In the genomic region with DNA sequence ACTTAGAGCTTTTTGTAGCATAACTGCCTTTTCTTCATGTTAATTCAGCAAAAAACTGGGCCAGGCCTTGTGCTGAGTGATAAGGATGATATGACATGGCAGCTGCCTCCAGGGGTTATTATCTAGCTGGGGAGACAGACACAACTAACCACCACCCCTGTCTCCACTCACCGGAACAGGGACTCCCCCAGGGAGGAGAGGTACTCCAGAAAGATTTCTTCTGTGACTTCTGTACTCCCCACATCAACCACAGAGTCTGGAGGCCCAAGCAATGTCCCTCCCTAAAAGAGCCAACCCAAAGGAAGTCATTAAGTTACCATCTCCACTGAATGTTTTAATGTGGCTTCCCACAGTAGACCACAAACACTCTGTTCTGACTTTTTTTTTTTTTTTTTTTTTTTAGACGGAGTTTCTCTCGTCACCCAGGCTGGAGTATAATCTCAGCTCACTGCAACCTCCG, we compare ENCODE assay signal across 10 cellular contexts. TPM values are rescaled to one million over a fixed set of nuclear protein-coding genes. Genes with fewer than 3 reads are reported as not detected.
DNase-seq lines count a peak whose midpoint lies in the region; ATAC-seq, FAIRE-seq and TF ChIP-seq lines count a peak whose summit lies in the region.
"Had no signal": no experiment of that assay in that cellular context is flagged by ENCODE, and none has a peak within 500 bp of the region (broad histone marks: within the 10 kb centered on the region; RNA-seq: fewer than 3 reads in every experiment).

No MANE protein-coding gene starts in this region.

- peaks cover 0 to 3% (median 0%) of the 10 kb centered on the region in 8 donors for H3K9me3 Mint-ChIP-seq in CD4-positive, alpha-beta memory T cell
- no peaks in the 10 kb centered on the region for H3K9me3 Mint-ChIP-seq in T-cell
- H3K9me3 Mint-ChIP-seq: neural crest cell had no signal

- peak; percentile 92 for FAIRE-seq in GM12878 (lab: Jason Lieb, UNC)
- no peak for FAIRE-seq in D721Med (lab: Jason Lieb, UNC)

- intact Hi-C loops in CD4-positive, alpha-beta memory T cell (cut with micrococcal nuclease), result no loop called here
- intact Hi-C loops in GM12878 (cut with micrococcal nuclease; ENCODE audit: unreplicated experiment), result no loop called here
- intact Hi-C loops in testis (cut with DNase I; ENCODE audit: low total_unique reads), result no loop called here

- DNase-seq in CD4-positive, alpha-beta memory T cell, result peak; percentile 81 to 93 (median 83)
- DNase-seq in T-cell (peak in 32 of 34 experiments; percentile 10 to 63 (median 44)), GM12878 (ENCODE audit: low read depth, low spot score) (peak; percentile 91), D721Med (ENCODE audit: insufficient read length, low spot score) (no peak), testis (no peak), superior temporal gyrus (ENCODE audit: extremely low spot score) (no peak), foreskin keratinocyte (no peak)

- no peaks in the 10 kb centered on the region for H3K9me3 ChIP-seq in CD4-positive, alpha-beta memory T cell (ENCODE audit: control insufficient read depth in 1 of 2, low read length in 2 of 2)
- H3K9me3 ChIP-seq in GM12878 (replicated peaks; ENCODE audit: control insufficient read depth, insufficient read depth, low read length), result no peaks in the 10 kb centered on the region; the same call in 2 of the 3 replicates
- H3K9me3 ChIP-seq in testis, result no peaks in the 10 kb centered on the region
- H3K9me3 ChIP-seq: BLaER1 treated with 17β-estradiol and CSF1 and Interleukin-3, amounts not matched to agents 10 nM and 100 nM had no signal

- peaks cover 0 to 2% of the 10 kb centered on the region in 2 donors for H3K27me3 Mint-ChIP-seq in CD4-positive, alpha-beta memory T cell
- no peaks in the 10 kb centered on the region for H3K27me3 Mint-ChIP-seq in T-cell

- H3K4me3 ChIP-seq in CD4-positive, alpha-beta memory T cell (ENCODE audit: low read length in 2 of 2), result no peak overlapping the region
- H3K4me3 ChIP-seq in GM12878 (no peak overlapping the region), testis (no peak overlapping the region)
- H3K4me3 ChIP-seq: BLaER1 treated with 17β-estradiol and CSF1 and Interleukin-3, amounts not matched to agents 10 nM and 100 nM had no signal

- RAD21 ChIA-PET in GM12878 (lab: Charles Lee; ENCODE audit: unreplicated experiment), result interaction anchor here (0.6 to 1.9 kb wide), 9 partner anchors 13 to 258 kb away, joined by 3 to 15 read pairs (median 4); partner anchors contain the start of genes DESI1, PMM1, POLR3H and XRCC6

- H3K4me1 ChIP-seq in CD4-positive, alpha-beta memory T cell (ENCODE audit: insufficient read depth, low read length), result peaks cover 28% of the 10 kb centered on the region
- H3K4me1 ChIP-seq in GM12878 (ENCODE audit: control insufficient read depth, insufficient read depth, low read length), result peaks cover 21% of the 10 kb centered on the region
- H3K4me1 ChIP-seq in testis, result no peaks in the 10 kb centered on the region
- peaks cover 10% of the 10 kb centered on the region for H3K4me1 ChIP-seq in foreskin keratinocyte

- peak overlapping the region; percentile 42 to 95 (median 85) for H3K27ac Mint-ChIP-seq in CD4-positive, alpha-beta memory T cell
- H3K27ac Mint-ChIP-seq in T-cell, result peak overlapping the region in 1 of 2 donors; percentile 16

- WGBS in GM12878 (ENCODE audit: insufficient coverage, insufficient replicate concordance, low lambda C conversion rate, missing lambda C conversion rate), result 5% methylated on average over 4 of the region's 4 CpGs
- WGBS in testis, 2 donors, result 69 to 74% methylated on average over 4 of the region's 4 CpGs

- no peak overlapping the region for H2AFZ ChIP-seq in GM12878 (ENCODE audit: control insufficient read depth, low read depth, low read length)

- TF ChIP-seq EP300 in GM12878 (IDR thresholded peaks at IDR 0.05; ENCODE audit: borderline replicate concordance in 1 of 2, control insufficient read depth in 1 of 2, low read depth in 2 of 2, low read length in 2 of 2), result peak in 1 of 2 experiments; percentile 79; a peak in 1 of 4 replicates

- peak overlapping the region; percentile 43 to 79 (median 58) for H3K4me3 Mint-ChIP-seq in CD4-positive, alpha-beta memory T cell
- no peak overlapping the region for H3K4me3 Mint-ChIP-seq in T-cell
- H3K4me3 Mint-ChIP-seq: neural crest cell had no signal

- no peaks in the 10 kb centered on the region for H3K27me3 ChIP-seq in CD4-positive, alpha-beta memory T cell (ENCODE audit: insufficient read depth, low read length)
- H3K27me3 ChIP-seq in GM12878 (replicated peaks in 1 of 2; ENCODE audit: control insufficient read depth in 2 of 2, insufficient read depth in 2 of 2, low read length in 1 of 2) (no peaks in the 10 kb centered on the region), testis (no peaks in the 10 kb centered on the region), foreskin keratinocyte (no peaks in the 10 kb centered on the region)

- H4K20me1 ChIP-seq in GM12878 (ENCODE audit: control insufficient read depth, insufficient read depth), result peaks cover 15% of the 10 kb centered on the region

- H3K9ac ChIP-seq in GM12878 (ENCODE audit: control insufficient read depth, insufficient read depth, low read length), result no peak overlapping the region

- peaks cover 32% of the 10 kb centered on the region for H3K36me3 ChIP-seq in CD4-positive, alpha-beta memory T cell (ENCODE audit: insufficient read depth, low read length)
- peaks cover 8 to 39% of the 10 kb centered on the region in 2 experiments for H3K36me3 ChIP-seq in GM12878 (ENCODE audit: control insufficient read depth in 2 of 2, insufficient read depth in 2 of 2, low read length in 1 of 2)
- H3K36me3 ChIP-seq in testis (ENCODE audit: low read depth, missing control alignments), result no peaks in the 10 kb centered on the region

- no peak for TF ChIP-seq RAD21 in GM12878 (IDR thresholded peaks at IDR 0.05; ENCODE audit: insufficient read depth, low read depth, low read length)

- CTCF ChIA-PET in CD4-positive, alpha-beta memory T cell (lab: Charles Lee; ENCODE audit: partially characterized antibody), result interaction anchor here (0.7 to 2.3 kb wide), 3 partner anchors 11 to 277 kb away, joined by 4 to 6 read pairs (median 5); partner anchors contain the start of gene PMM1
- CTCF ChIA-PET in T-cell (lab: Charles Lee), result interaction anchor here (0.6 to 1.5 kb wide), 5 partner anchors 13 to 326 kb away, joined by 5 to 11 read pairs (median 5); no protein-coding TSS in a partner anchor
- CTCF ChIA-PET in GM12878 (lab: Yijun Ruan, JAX), result interaction anchor here (0.7 to 2.0 kb wide), 4 partner anchors 15 to 63 kb away, joined by 3 to 12 read pairs (median 4); partner anchors contain the start of genes DESI1, PMM1 and XRCC6

- peaks cover 33 to 41% of the 10 kb centered on the region in 2 donors for H3K36me3 Mint-ChIP-seq in CD4-positive, alpha-beta memory T cell
- peaks cover 44% of the 10 kb centered on the region for H3K36me3 Mint-ChIP-seq in T-cell

- BruUV-seq in GM12878 (replicated peaks; lab: Mats Ljungman, UMichigan), result no TSS peak

- SMC1A ChIA-PET in GM12878 (lab: Charles Lee; ENCODE audit: uncharacterized antibody, unreplicated experiment), result interaction anchor here (0.6 to 4.5 kb wide), 8 partner anchors 9 to 259 kb away, joined by 3 to 22 read pairs (median 5); partner anchors contain the start of genes DESI1, PMM1 and XRCC6

- TF ChIP-seq CTCF in GM12878 (IDR thresholded peaks at IDR 0.05 in 2 of 3, conservative IDR thresholded peaks at IDR 0.05 in 1 of 3; ENCODE audit: control insufficient read depth in 2 of 3, extremely low read depth in 1 of 3, insufficient read depth in 1 of 3, low read depth in 3 of 3, low read length in 3 of 3), result no peak
- no peak for TF ChIP-seq CTCF in D721Med (IDR thresholded peaks at IDR 0.05; ENCODE audit: insufficient read depth, missing control alignments)
- TF ChIP-seq CTCF in testis (IDR thresholded peaks at IDR 0.05), result no peak
- no peak for TF ChIP-seq CTCF in foreskin keratinocyte (conservative IDR thresholded peaks at IDR 0.05)

- in situ Hi-C loops in GM12878 (cut with MboI), result no loop called here

- peak; percentile 80 for ATAC-seq in GM21786 (IDR thresholded peaks at IDR 0.05; ENCODE audit: unreplicated experiment)
- ATAC-seq in T-cell (replicated peaks in 1 of 4), result peak; percentile 74 to 98 (median 85)
- ATAC-seq in GM12878, result peak; percentile 99
- ATAC-seq in foreskin keratinocyte, result no peak

- POLR2A ChIA-PET in CD4-positive, alpha-beta memory T cell (lab: Charles Lee; ENCODE audit: partially characterized antibody), result interaction anchor here (1.0 to 2.1 kb wide), 5 partner anchors 14 to 318 kb away, joined by 3 to 13 read pairs (median 3); partner anchors contain the start of genes PMM1, POLR3H and RANGAP1
- POLR2A ChIA-PET in T-cell (lab: Charles Lee) (interaction anchor here (0.5 to 1.2 kb wide), 6 partner anchors 10 to 774 kb away, joined by 3 to 5 read pairs (median 3); partner anchors contain the start of gene XRCC6 (in 1 of the 2)), GM12878 (lab: Charles Lee) (interaction anchor here (0.6 to 1.9 kb wide), 12 partner anchors 9 to 233 kb away, joined by 3 to 23 read pairs (median 6); partner anchors contain the start of genes ACO2, CCDC134, DESI1 and PHF5A)

- TF ChIP-seq POLR2A in GM12878 (IDR thresholded peaks at IDR 0.05; ENCODE audit: low read depth, low read length), result no peak
- TF ChIP-seq POLR2A in testis (IDR thresholded peaks at IDR 0.05), result no peak

- H3K79me2 ChIP-seq in GM12878 (ENCODE audit: control insufficient read depth, insufficient read depth, low read length), result no peaks in the 10 kb centered on the region; the same call in 1 of the 2 replicates

- peak overlapping the region; percentile 32; the same call in 1 of the 2 replicates for H3K4me2 ChIP-seq in GM12878 (ENCODE audit: control insufficient read depth, insufficient read depth)

- no peak overlapping the region for H3K27ac ChIP-seq in CD4-positive, alpha-beta memory T cell (ENCODE audit: low read depth, low read length)
- H3K27ac ChIP-seq in GM12878 (ENCODE audit: control insufficient read depth, insufficient read depth) (no peak overlapping the region), testis (no peak overlapping the region), foreskin keratinocyte (no peak overlapping the region)
- H3K27ac ChIP-seq: BLaER1 treated with 17β-estradiol and CSF1 and Interleukin-3, amounts not matched to agents 10 nM and 100 nM had no signal

- peaks cover 18 to 38% (median 23%) of the 10 kb centered on the region in 4 donors for H3K4me1 Mint-ChIP-seq in CD4-positive, alpha-beta memory T cell
- H3K4me1 Mint-ChIP-seq in T-cell, result peaks cover 21 to 27% (median 22%) of the 10 kb centered on the region in 3 donors

RNA-seq across cellular contexts. Expression of gene PMM1, which starts 14.3 kb away (rescaled TPM):
- 10 to 100 TPM; 31.7 to 32.9 TPM for total RNA-seq in CD4-positive, alpha-beta memory T cell
- 10 to 100 TPM; 32.0 to 45.7 TPM for polyA plus RNA-seq in CD4-positive, alpha-beta memory T cell
- total RNA-seq in T-cell (10 to 100 TPM; 22.6 to 39.7 (median 33.4) TPM), GM12878 (2014; rRNA removed) (10.2 and 11.1 TPM in 2 replicates), GM12878 (2014; rRNA removed; fragmentation: Illumina TruSeq; extraction: Trizol) (8.1 and 8.2 TPM in 2 replicates), GM12878 (2021) (17.7 and 18.3 TPM in 2 replicates), testis (10 to 100 TPM; 44.4 to 45.7 TPM), foreskin keratinocyte (25.1 and 26.5 TPM in 2 replicates)
- total RNA-seq in GM12878 (2013; cell fraction: nucleolus; rRNA removed), result 9.0 and 9.7 TPM in 2 replicates
- polyA plus RNA-seq in GM12878 (2011; ENCODE audit: low read depth), result 16.7 TPM
- polyA plus RNA-seq in GM12878 (2011; rRNA removed) (26.4 and 32.2 TPM in 2 replicates), GM12878 (2014; fragmentation: Illumina TruSeq; extraction: Trizol) (6.2 and 12.2 TPM in 2 replicates), GM12878 (2014; fragmentation: Nextera tagmentation; extraction: Ambion mirVana) (10 to 100 TPM; 10.5 to 16.1 TPM), GM12878 (2014; rRNA removed) (22.3 and 22.6 TPM in 2 replicates), GM12878 (2016; fragmentation: Nextera tagmentation; extraction: Ambion mirVana) (10 to 100 TPM; 20.5 to 22.7 TPM), testis (ENCODE audit: insufficient read depth, low read depth, low replicate concordance) (82.2 TPM), foreskin keratinocyte (53.8 and 63.4 TPM in 2 replicates)
- polyA plus RNA-seq in GM12878 (2011; cell fraction: cytosol; rRNA removed), result 51.7 and 57.1 TPM in 2 replicates
- 47.0 and 51.2 TPM in 2 replicates for polyA plus RNA-seq in GM12878 (2011; cell fraction: nucleus; rRNA removed)
- 28.2 and 29.7 TPM in 2 replicates for polyA plus RNA-seq in GM12878 (2012)
- polyA minus RNA-seq in GM12878 (2011; rRNA and poly(A)+ RNA removed), result 12.6 and 26.4 TPM in 2 replicates
- 7.5 and 16.2 TPM in 2 replicates for polyA minus RNA-seq in GM12878 (2011; cell fraction: cytosol; rRNA and poly(A)+ RNA removed)
- polyA minus RNA-seq in GM12878 (2011; cell fraction: nucleus; rRNA and poly(A)+ RNA removed), result 10.6 and 15.4 TPM in 2 replicates

RNA-seq across cellular contexts. Expression of gene DESI1, which starts 16.9 kb away (rescaled TPM):
- total RNA-seq in CD4-positive, alpha-beta memory T cell, result 10 to 100 TPM; 26.2 to 28.7 TPM
- 10 to 100 TPM in 1 of 2 donors, 1 to 10 TPM in 1; 9.5 to 13.6 TPM for polyA plus RNA-seq in CD4-positive, alpha-beta memory T cell
- total RNA-seq in T-cell, result 10 to 100 TPM; 19.9 to 31.3 (median 28.7) TPM
- total RNA-seq in GM12878 (2013; cell fraction: nucleolus; rRNA removed), result 45.5 and 55.8 TPM in 2 replicates
- 30.8 and 31.2 TPM in 2 replicates for total RNA-seq in GM12878 (2014; rRNA removed)
- 32.8 and 37.1 TPM in 2 replicates for total RNA-seq in GM12878 (2014; rRNA removed; fragmentation: Illumina TruSeq; extraction: Trizol)
- 48.2 and 51.7 TPM in 2 replicates for total RNA-seq in GM12878 (2021)
- 13.5 TPM for polyA plus RNA-seq in GM12878 (2011; ENCODE audit: low read depth)
- polyA plus RNA-seq in GM12878 (2011; rRNA removed), result 29.4 and 33.7 TPM in 2 replicates
- 35.2 and 38.2 TPM in 2 replicates for polyA plus RNA-seq in GM12878 (2011; cell fraction: cytosol; rRNA removed)
- polyA plus RNA-seq in GM12878 (2011; cell fraction: nucleus; rRNA removed), result 59.5 and 65.2 TPM in 2 replicates
- polyA plus RNA-seq in GM12878 (2012), result 22.4 and 22.5 TPM in 2 replicates
- 48.1 and 51.7 TPM in 2 replicates for polyA plus RNA-seq in GM12878 (2014; fragmentation: Illumina TruSeq; extraction: Trizol)
- 10 to 100 TPM in 1 of 2 experiments, 1 to 10 TPM in 1; 8.0 to 17.2 TPM for polyA plus RNA-seq in GM12878 (2014; fragmentation: Nextera tagmentation; extraction: Ambion mirVana)
- polyA plus RNA-seq in GM12878 (2014; rRNA removed), result 44.0 and 46.4 TPM in 2 replicates
- 10 to 100 TPM; 76.3 to 76.8 TPM for polyA plus RNA-seq in GM12878 (2016; fragmentation: Nextera tagmentation; extraction: Ambion mirVana)
- 34.8 and 40.6 TPM in 2 replicates for polyA minus RNA-seq in GM12878 (2011; rRNA and poly(A)+ RNA removed)
- polyA minus RNA-seq in GM12878 (2011; cell fraction: cytosol; rRNA and poly(A)+ RNA removed), result 11.0 and 15.1 TPM in 2 replicates
- polyA minus RNA-seq in GM12878 (2011; cell fraction: nucleus; rRNA and poly(A)+ RNA removed), result 17.3 and 32.5 TPM in 2 replicates
- 10 to 100 TPM; 45.3 to 62.6 TPM for total RNA-seq in testis
- polyA plus RNA-seq in testis (ENCODE audit: insufficient read depth, low read depth, low replicate concordance), result 103 TPM
- 34.1 and 35.7 TPM in 2 replicates for total RNA-seq in foreskin keratinocyte
- 50.6 and 56.4 TPM in 2 replicates for polyA plus RNA-seq in foreskin keratinocyte

RNA-seq across cellular contexts. Expression of gene XRCC6, which starts 17.2 kb away (rescaled TPM):
- total RNA-seq in CD4-positive, alpha-beta memory T cell, result 100 to 1,000 TPM; 174 to 181 TPM
- 100 to 1,000 TPM; 441 to 593 TPM for polyA plus RNA-seq in CD4-positive, alpha-beta memory T cell
- total RNA-seq in T-cell (100 to 1,000 TPM; 159 to 174 (median 168) TPM), GM12878 (2014; rRNA removed) (360 and 389 TPM in 2 replicates), GM12878 (2014; rRNA removed; fragmentation: Illumina TruSeq; extraction: Trizol) (370 and 398 TPM in 2 replicates), GM12878 (2021) (331 and 336 TPM in 2 replicates), testis (100 to 1,000 TPM; 290 to 317 TPM), foreskin keratinocyte (396 and 449 TPM in 2 replicates)
- total RNA-seq in GM12878 (2013; cell fraction: nucleolus; rRNA removed), result 96.7 and 104 TPM in 2 replicates
- polyA plus RNA-seq in GM12878 (2011; ENCODE audit: low read depth), result 212 TPM
- polyA plus RNA-seq in GM12878 (2011; rRNA removed) (212 and 219 TPM in 2 replicates), GM12878 (2014; fragmentation: Illumina TruSeq; extraction: Trizol) (443 and 471 TPM in 2 replicates), GM12878 (2014; fragmentation: Nextera tagmentation; extraction: Ambion mirVana) (100 to 1,000 TPM; 186 to 334 TPM), GM12878 (2014; rRNA removed) (327 and 336 TPM in 2 replicates), GM12878 (2016; fragmentation: Nextera tagmentation; extraction: Ambion mirVana) (100 to 1,000 TPM; 683 to 718 TPM), testis (ENCODE audit: insufficient read depth, low read depth, low replicate concordance) (621 TPM), foreskin keratinocyte (342 and 412 TPM in 2 replicates)
- 181 and 199 TPM in 2 replicates for polyA plus RNA-seq in GM12878 (2011; cell fraction: cytosol; rRNA removed)
- 88.3 and 142 TPM in 2 replicates for polyA plus RNA-seq in GM12878 (2011; cell fraction: nucleus; rRNA removed)
- 229 and 278 TPM in 2 replicates for polyA plus RNA-seq in GM12878 (2012)
- polyA minus RNA-seq in GM12878 (2011; rRNA and poly(A)+ RNA removed), result 120 and 121 TPM in 2 replicates
- 46.4 and 59.8 TPM in 2 replicates for polyA minus RNA-seq in GM12878 (2011; cell fraction: cytosol; rRNA and poly(A)+ RNA removed)
- 14.6 and 23.8 TPM in 2 replicates for polyA minus RNA-seq in GM12878 (2011; cell fraction: nucleus; rRNA and poly(A)+ RNA removed)

RNA-seq across cellular contexts. Expression of gene CSDC2, which starts 43.1 kb away (rescaled TPM):
- not detected for total RNA-seq in CD4-positive, alpha-beta memory T cell
- not detected for polyA plus RNA-seq in CD4-positive, alpha-beta memory T cell
- total RNA-seq in T-cell, result under 1 TPM in 3 of 5 donors, not detected in 2; 0.13 to 0.23 (median 0.16) TPM
- total RNA-seq in GM12878 (2013; cell fraction: nucleolus; rRNA removed), result not detected in 2 replicates
- not detected in 2 replicates for total RNA-seq in GM12878 (2014; rRNA removed)
- not detected in 2 replicates for total RNA-seq in GM12878 (2014; rRNA removed; fragmentation: Illumina TruSeq; extraction: Trizol)
- total RNA-seq in GM12878 (2021), result 0.08 and 0.13 TPM in 2 replicates
- polyA plus RNA-seq in GM12878 (2011; ENCODE audit: low read depth), result not detected
- not detected in 2 replicates for polyA plus RNA-seq in GM12878 (2011; rRNA removed)
- polyA plus RNA-seq in GM12878 (2011; cell fraction: cytosol; rRNA removed), result not detected in 2 replicates
- polyA plus RNA-seq in GM12878 (2011; cell fraction: nucleus; rRNA removed), result not detected in 2 replicates
- polyA plus RNA-seq in GM12878 (2012), result not detected in 2 replicates
- not detected in 2 replicates for polyA plus RNA-seq in GM12878 (2014; fragmentation: Illumina TruSeq; extraction: Trizol)
- polyA plus RNA-seq in GM12878 (2014; fragmentation: Nextera tagmentation; extraction: Ambion mirVana), result not detected
- polyA plus RNA-seq in GM12878 (2014; rRNA removed), result not detected in 2 replicates
- not detected for polyA plus RNA-seq in GM12878 (2016; fragmentation: Nextera tagmentation; extraction: Ambion mirVana)
- polyA minus RNA-seq in GM12878 (2011; rRNA and poly(A)+ RNA removed), result not detected in 2 replicates
- not detected in 2 replicates for polyA minus RNA-seq in GM12878 (2011; cell fraction: cytosol; rRNA and poly(A)+ RNA removed)
- polyA minus RNA-seq in GM12878 (2011; cell fraction: nucleus; rRNA and poly(A)+ RNA removed), result not detected in 2 replicates
- total RNA-seq in testis, result 10 to 100 TPM; 76.5 to 87.0 TPM
- polyA plus RNA-seq in testis (ENCODE audit: insufficient read depth, low read depth, low replicate concordance), result 50.1 TPM
- total RNA-seq in foreskin keratinocyte, result not detected in 2 replicates
- not detected in 2 replicates for polyA plus RNA-seq in foreskin keratinocyte

RNA-seq across cellular contexts. Expression of gene POLR3H, which starts 59.6 kb away (rescaled TPM):
- total RNA-seq in CD4-positive, alpha-beta memory T cell, result 10 to 100 TPM; 43.6 to 43.7 TPM
- polyA plus RNA-seq in CD4-positive, alpha-beta memory T cell, result 10 to 100 TPM; 20.7 to 21.8 TPM
- 10 to 100 TPM; 20.6 to 57.7 (median 44.9) TPM for total RNA-seq in T-cell
- total RNA-seq in GM12878 (2013; cell fraction: nucleolus; rRNA removed), result 25.4 and 28.9 TPM in 2 replicates
- total RNA-seq in GM12878 (2014; rRNA removed), result 10.0 and 12.2 TPM in 2 replicates
- 14.4 and 17.4 TPM in 2 replicates for total RNA-seq in GM12878 (2014; rRNA removed; fragmentation: Illumina TruSeq; extraction: Trizol)
- total RNA-seq in GM12878 (2021), result 36.6 and 40.9 TPM in 2 replicates
- polyA plus RNA-seq in GM12878 (2011; ENCODE audit: low read depth), result 5.4 TPM
- 15.7 and 29.8 TPM in 2 replicates for polyA plus RNA-seq in GM12878 (2011; rRNA removed)
- polyA plus RNA-seq in GM12878 (2011; cell fraction: cytosol; rRNA removed), result 41.0 and 42.2 TPM in 2 replicates
- 23.0 and 31.0 TPM in 2 replicates for polyA plus RNA-seq in GM12878 (2011; cell fraction: nucleus; rRNA removed)
- 14.0 and 14.6 TPM in 2 replicates for polyA plus RNA-seq in GM12878 (2012)
- polyA plus RNA-seq in GM12878 (2014; fragmentation: Illumina TruSeq; extraction: Trizol), result 12.3 and 26.2 TPM in 2 replicates
- 1 to 10 TPM; 3.5 to 5.8 TPM for polyA plus RNA-seq in GM12878 (2014; fragmentation: Nextera tagmentation; extraction: Ambion mirVana)
- polyA plus RNA-seq in GM12878 (2014; rRNA removed), result 23.1 and 26.0 TPM in 2 replicates
- 10 to 100 TPM; 58.7 to 62.7 TPM for polyA plus RNA-seq in GM12878 (2016; fragmentation: Nextera tagmentation; extraction: Ambion mirVana)
- polyA minus RNA-seq in GM12878 (2011; rRNA and poly(A)+ RNA removed), result 23.0 and 37.8 TPM in 2 replicates
- polyA minus RNA-seq in GM12878 (2011; cell fraction: cytosol; rRNA and poly(A)+ RNA removed), result 6.1 and 9.0 TPM in 2 replicates
- 12.0 and 23.2 TPM in 2 replicates for polyA minus RNA-seq in GM12878 (2011; cell fraction: nucleus; rRNA and poly(A)+ RNA removed)
- total RNA-seq in testis, result 10 to 100 TPM; 23.3 to 24.6 TPM
- 38.9 TPM for polyA plus RNA-seq in testis (ENCODE audit: insufficient read depth, low read depth, low replicate concordance)
- total RNA-seq in foreskin keratinocyte, result 32.7 and 32.9 TPM in 2 replicates
- 56.7 and 60.3 TPM in 2 replicates for polyA plus RNA-seq in foreskin keratinocyte

Comparison
In these comparisons a context has a peak if more than half of its experiments do, and no peak if none do; other contexts are left out.
1. DNase-seq: peak in CD4-positive, alpha-beta memory T cell (5 of 5), T-cell (32 of 34) and GM12878 (single experiment); none in D721Med (single experiment), testis (single experiment), superior temporal gyrus (single experiment) and foreskin keratinocyte (0 of 2).
2. H3K4me3 Mint-ChIP-seq: peak in CD4-positive, alpha-beta memory T cell (8 of 8); none in T-cell (0 of 3).